In the genomic region with DNA sequence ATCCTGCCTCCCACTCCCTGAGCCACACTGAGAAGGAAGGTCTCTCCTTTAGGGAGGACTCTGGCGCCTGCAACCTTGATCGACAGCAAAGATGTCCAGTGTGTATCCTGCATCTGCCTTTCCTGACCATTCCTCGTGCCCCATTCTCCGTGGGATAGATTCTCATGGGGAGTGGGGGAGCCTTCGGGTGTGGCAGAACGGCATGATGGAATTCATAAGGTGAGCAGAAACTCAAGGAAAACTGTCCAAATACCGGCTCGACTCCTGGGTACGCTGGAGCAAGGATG, we compare ENCODE assay signal across 15 cellular contexts. TPM values are rescaled to one million over a fixed set of nuclear protein-coding genes. Genes with fewer than 3 reads are reported as not detected.
DNase-seq lines count a peak whose midpoint lies in the region; ATAC-seq and TF ChIP-seq lines count a peak whose summit lies in the region.
"Had no signal": no experiment of that assay in that cellular context is flagged by ENCODE, and none has a peak within 500 bp of the region (broad histone marks: within the 10 kb centered on the region; RNA-seq: fewer than 3 reads in every experiment).

No MANE protein-coding gene starts in this region.

- no peak overlapping the region for H4K5ac ChIP-seq in mesendoderm (ENCODE audit: low read length)

- no peak for TF ChIP-seq CTCF in brain (conservative IDR thresholded peaks at IDR 0.05)
- TF ChIP-seq CTCF in gastrocnemius medialis (IDR thresholded peaks at IDR 0.05 in 4 of 5, conservative IDR thresholded peaks at IDR 0.05 in 1 of 5), result no peak
- TF ChIP-seq CTCF in activated CD8-positive, alpha-beta T cell treated with anti-CD3 and anti-CD28 coated beads for 36 hours (IDR thresholded peaks at IDR 0.05), result no peak

- peaks cover 61% of the 10 kb centered on the region for H3K27me3 Mint-ChIP-seq in brain
- peaks cover 18% of the 10 kb centered on the region for H3K27me3 Mint-ChIP-seq in activated CD8-positive, alpha-beta T cell treated with anti-CD3 and anti-CD28 coated beads for 36 hours

- peak overlapping the region; percentile 71 for H3K56ac ChIP-seq in mesendoderm (ENCODE audit: low read length)

- no peaks in the 10 kb centered on the region for H3K79me2 ChIP-seq in mesendoderm (ENCODE audit: control insufficient read depth, insufficient read depth, low read length)

- H3K9me3 ChIP-seq in HUES6 (ENCODE audit: control insufficient read depth, insufficient read depth, low read depth, low read length), result peaks cover 9% of the 10 kb centered on the region
- no peaks in the 10 kb centered on the region for H3K9me3 ChIP-seq in gastrocnemius medialis

- H3K79me1 ChIP-seq in mesendoderm (ENCODE audit: low read length), result no peaks in the 10 kb centered on the region

- H3K27ac ChIP-seq in HUES6 (ENCODE audit: low read depth, low read length) (no peak overlapping the region), mesendoderm (ENCODE audit: low read depth, low read length) (no peak overlapping the region), gastrocnemius medialis (no peak overlapping the region)

- H3K36me3 ChIP-seq in HUES6 (ENCODE audit: control insufficient read depth, insufficient read depth, low read length) (peaks cover 20% of the 10 kb centered on the region), mesendoderm (ENCODE audit: control insufficient read depth, insufficient read depth, low read length) (no peaks in the 10 kb centered on the region), gastrocnemius medialis (no peaks in the 10 kb centered on the region)

- no peak overlapping the region for H3K23ac ChIP-seq in mesendoderm (ENCODE audit: low read length)

- H3K4me1 ChIP-seq in HUES6 (ENCODE audit: control insufficient read depth, insufficient read depth, low read length) (peaks cover 22% of the 10 kb centered on the region), mesendoderm (ENCODE audit: control insufficient read depth, low read depth, low read length) (no peaks in the 10 kb centered on the region), gastrocnemius medialis (peaks cover 5 to 11% of the 10 kb centered on the region in 2 donors)

- no peak overlapping the region for H2BK15ac ChIP-seq in mesendoderm (replicated peaks; ENCODE audit: low read depth)

- H3K4me2 ChIP-seq in mesendoderm (ENCODE audit: low read length), result peak overlapping the region; percentile 68

- no peak overlapping the region for H2BK5ac ChIP-seq in mesendoderm (ENCODE audit: low read length)

- CTCF ChIA-PET in activated CD8-positive, alpha-beta T cell treated with anti-CD3 and anti-CD28 coated beads for 36 hours (lab: Charles Lee), result no interaction called here

- no peak overlapping the region for H3K18ac ChIP-seq in mesendoderm (ENCODE audit: low read length)

- no peak overlapping the region for H2BK120ac ChIP-seq in mesendoderm (ENCODE audit: low read depth, low read length)

- POLR2A ChIA-PET in activated CD8-positive, alpha-beta T cell treated with anti-CD3 and anti-CD28 coated beads for 36 hours (lab: Charles Lee), result no interaction called here

- H3K4me3 ChIP-seq in HUES6 (ENCODE audit: low read depth, low read length) (peak overlapping the region; percentile 37), mesendoderm (ENCODE audit: low read length) (no peak overlapping the region), gastrocnemius medialis (peak overlapping the region in 3 of 4 donors; percentile 36 to 49 (median 47))

- in situ Hi-C loops in gastrocnemius medialis (cut with MboI; ENCODE audit: low sequenced_read_pairs in 4 of 4), result loop anchor here in 1 of 4 donors (10.0 kb wide), 1 partner anchor 53 kb away; no protein-coding TSS in a partner anchor

- DNase-seq in mesendoderm (no peak), gastrocnemius medialis (no peak), GM19240 (ENCODE audit: insufficient read length, low spot score) (no peak), mucosa of gallbladder (ENCODE audit: low spot score) (no peak)
- DNase-seq in activated CD8-positive, alpha-beta T cell treated with anti-CD3 and anti-CD28 coated beads for 36 hours, result no peak
- DNase-seq: activated gamma-delta T cell, Calu3, foreskin melanocyte, naive B cell, NCI-H1436, PC-3 had no signal

- peak overlapping the region in 1 of 5 experiments; percentile 12 for H3K27ac Mint-ChIP-seq in brain
- H3K27ac Mint-ChIP-seq in activated CD8-positive, alpha-beta T cell treated with anti-CD3 and anti-CD28 coated beads for 36 hours, result no peak overlapping the region
- H3K27ac Mint-ChIP-seq: naive B cell; stimulated activated naive CD8-positive, alpha-beta T cell treated with anti-CD3 and anti-CD28 coated beads, Interleukin-15, Interleukin-2, amounts not matched to agents 100 ng/mL and 50 ng/mL, for 24 hours had no signal

- H4K8ac ChIP-seq in mesendoderm (ENCODE audit: low read depth, low read length), result no peak overlapping the region

- WGBS in mesendoderm (ENCODE audit: extremely low coverage, insufficient coverage, low lambda C conversion rate), result no CpG with 5 or more reads among the region's 9 CpGs

- peak overlapping the region in 4 of 5 experiments; percentile 32 to 73 (median 50) for H3K4me3 Mint-ChIP-seq in brain
- H3K4me3 Mint-ChIP-seq in activated CD8-positive, alpha-beta T cell treated with anti-CD3 and anti-CD28 coated beads for 36 hours, result no peak overlapping the region
- H3K4me3 Mint-ChIP-seq: stimulated activated naive CD8-positive, alpha-beta T cell treated with anti-CD3 and anti-CD28 coated beads, Interleukin-15, Interleukin-2, amounts not matched to agents 100 ng/mL and 50 ng/mL, for 24 hours had no signal

- no peak for TF ChIP-seq POLR2A in gastrocnemius medialis (IDR thresholded peaks at IDR 0.05)

- no peak overlapping the region for H3K4ac ChIP-seq in mesendoderm (ENCODE audit: low read depth, low read length)

- H3K36me3 Mint-ChIP-seq in brain, result peaks cover 3% of the 10 kb centered on the region
- H3K36me3 Mint-ChIP-seq in activated CD8-positive, alpha-beta T cell treated with anti-CD3 and anti-CD28 coated beads for 36 hours (ENCODE audit: low read depth), result peaks cover 3% of the 10 kb centered on the region

- peak overlapping the region; percentile 25 for H2AK5ac ChIP-seq in mesendoderm (ENCODE audit: low read length)

- peaks cover 36% of the 10 kb centered on the region for H3K4me1 Mint-ChIP-seq in brain
- peaks cover 12% of the 10 kb centered on the region for H3K4me1 Mint-ChIP-seq in activated CD8-positive, alpha-beta T cell treated with anti-CD3 and anti-CD28 coated beads for 36 hours (ENCODE audit: low read depth)

- ATAC-seq in gastrocnemius medialis (no peak), GM18909 (IDR thresholded peaks at IDR 0.05; ENCODE audit: poor library complexity, unreplicated experiment) (no peak)
- no peak for ATAC-seq in activated CD8-positive, alpha-beta T cell treated with anti-CD3 and anti-CD28 coated beads for 36 hours
- ATAC-seq: PC-3 had no signal

- peaks cover 42% of the 10 kb centered on the region for H3K27me3 ChIP-seq in HUES6 (ENCODE audit: control insufficient read depth, insufficient read depth, low read length)
- H3K27me3 ChIP-seq in mesendoderm (ENCODE audit: insufficient read depth, low read length, poor library complexity), result peaks cover 2% of the 10 kb centered on the region
- peaks cover 13 to 54% (median 39%) of the 10 kb centered on the region in 3 donors for H3K27me3 ChIP-seq in gastrocnemius medialis

- intact Hi-C loops in gastrocnemius medialis (cut with DNase I; ENCODE audit: low total_unique reads), result no loop called here
- intact Hi-C loops in activated CD8-positive, alpha-beta T cell treated with anti-CD3 and anti-CD28 coated beads for 36 hours (cut with micrococcal nuclease), result no loop called here

- H3K9ac ChIP-seq in HUES6 (ENCODE audit: low read length) (peak overlapping the region; percentile 2), mesendoderm (ENCODE audit: low read length) (peak overlapping the region; percentile 66)

- peaks cover 4 to 30% (median 18%) of the 10 kb centered on the region in 5 experiments for H3K9me3 Mint-ChIP-seq in brain
- H3K9me3 Mint-ChIP-seq in activated CD8-positive, alpha-beta T cell treated with anti-CD3 and anti-CD28 coated beads for 36 hours, result no peaks in the 10 kb centered on the region
- H3K9me3 Mint-ChIP-seq: stimulated activated naive CD8-positive, alpha-beta T cell treated with anti-CD3 and anti-CD28 coated beads, Interleukin-15, Interleukin-2, amounts not matched to agents 100 ng/mL and 50 ng/mL, for 24 hours had no signal

RNA-seq across cellular contexts. Expression of gene RARRES2, which starts 0.6 kb away (rescaled TPM):
- polyA plus RNA-seq in brain (ENCODE audit: insufficient read depth, low read depth, low replicate concordance), result 33.0 TPM
- 54.9 TPM for polyA plus RNA-seq in mesendoderm (2013, experiment 1 of 2)
- 57.8 TPM for polyA plus RNA-seq in mesendoderm (2013, experiment 2 of 2)
- 10 to 100 TPM in 1 of 4 donors, 1 to 10 TPM in 3; 4.7 to 14.3 (median 6.5) TPM for total RNA-seq in gastrocnemius medialis
- 143 TPM for total RNA-seq in mucosa of gallbladder
- not detected for total RNA-seq in activated CD8-positive, alpha-beta T cell treated with anti-CD3 and anti-CD28 coated beads for 36 hours

RNA-seq across cellular contexts. Expression of gene ACTR3C, which starts 18.7 kb away (rescaled TPM):
- polyA plus RNA-seq in brain (ENCODE audit: insufficient read depth, low read depth, low replicate concordance), result 3.0 TPM
- polyA plus RNA-seq in mesendoderm (2013, experiment 1 of 2), result not detected
- polyA plus RNA-seq in mesendoderm (2013, experiment 2 of 2), result 0.06 TPM
- total RNA-seq in gastrocnemius medialis (1 to 10 TPM in 2 of 4 donors, under 1 TPM in 1, not detected in 1; 0.27 to 2.7 (median 1.1) TPM), mucosa of gallbladder (22.4 TPM)
- total RNA-seq in activated CD8-positive, alpha-beta T cell treated with anti-CD3 and anti-CD28 coated beads for 36 hours, result 1 to 10 TPM; 2.6 to 2.9 TPM

RNA-seq across cellular contexts. Expression of gene LRRC61, which starts 18.9 kb away (rescaled TPM):
- 90.8 TPM for polyA plus RNA-seq in brain (ENCODE audit: insufficient read depth, low read depth, low replicate concordance)
- 0.42 TPM for polyA plus RNA-seq in mesendoderm (2013, experiment 1 of 2)
- 0.27 TPM for polyA plus RNA-seq in mesendoderm (2013, experiment 2 of 2)
- 1 to 10 TPM in 3 of 4 donors, under 1 TPM in 1; 0.62 to 6.8 (median 1.9) TPM for total RNA-seq in gastrocnemius medialis
- 11.7 TPM for total RNA-seq in mucosa of gallbladder
- total RNA-seq in activated CD8-positive, alpha-beta T cell treated with anti-CD3 and anti-CD28 coated beads for 36 hours, result 10 to 100 TPM; 21.8 to 21.9 TPM

RNA-seq across cellular contexts. Expression of gene REPIN1, which starts 26.6 kb away (rescaled TPM):
- polyA plus RNA-seq in brain (ENCODE audit: insufficient read depth, low read depth, low replicate concordance), result 146 TPM
- 47.8 TPM for polyA plus RNA-seq in mesendoderm (2013, experiment 1 of 2)
- 51.6 TPM for polyA plus RNA-seq in mesendoderm (2013, experiment 2 of 2)
- total RNA-seq in gastrocnemius medialis (100 to 1,000 TPM; 115 to 332 (median 159) TPM), mucosa of gallbladder (145 TPM)
- total RNA-seq in activated CD8-positive, alpha-beta T cell treated with anti-CD3 and anti-CD28 coated beads for 36 hours, result 10 to 100 TPM; 56.0 to 59.2 TPM

RNA-seq across cellular contexts. Expression of gene ZNF775, which starts 37.1 kb away (rescaled TPM):
- polyA plus RNA-seq in brain (ENCODE audit: insufficient read depth, low read depth, low replicate concordance), result 23.0 TPM
- 4.2 TPM for polyA plus RNA-seq in mesendoderm (2013, experiment 1 of 2)
- 4.2 TPM for polyA plus RNA-seq in mesendoderm (2013, experiment 2 of 2)
- total RNA-seq in gastrocnemius medialis (1 to 10 TPM; 3.1 to 7.5 (median 3.3) TPM), mucosa of gallbladder (9.4 TPM)
- 1 to 10 TPM; 4.7 to 4.9 TPM for total RNA-seq in activated CD8-positive, alpha-beta T cell treated with anti-CD3 and anti-CD28 coated beads for 36 hours
